8 cellular contexts compared by ENCODE assay signal in genomic region chr5:75716715-75717081, GRCh38. TPM values are rescaled to one million over a fixed set of nuclear protein-coding genes. Genes with fewer than 3 reads are reported as not detected.
A peak's percentile ranks its signal among the peaks of the same experiment; 100 is the strongest.
DNase-seq lines count a peak whose midpoint lies in the region; ATAC-seq lines count a peak whose summit lies in the region.

No MANE protein-coding gene starts in this region.

- H3K9me3 Mint-ChIP-seq in activated naive CD4-positive, alpha-beta T cell treated with anti-CD3 and anti-CD28 coated beads, Interleukin-2, amount 10 ng/mL, durations not matched to agents 7 days and 5 days: no peaks in the 10 kb centered on the region
- H3K9me3 Mint-ChIP-seq in activated CD4-positive, alpha-beta memory T cell treated with anti-CD3 and anti-CD28 coated beads for 36 hours: no peaks in the 10 kb centered on the region
- H3K9me3 Mint-ChIP-seq in stimulated activated memory B cell treated with anti-CD40 and anti-IgM and Interleukin-4, amounts not matched to agents 10 μg/mL and 1 μg/mL and 100 μg/mL, for 72 hours: no peaks in the 10 kb centered on the region

- intact Hi-C loops in activated CD4-positive, alpha-beta memory T cell treated with anti-CD3 and anti-CD28 coated beads for 36 hours (cut with micrococcal nuclease): loop anchor here (1.0 to 10.0 kb wide), 8 partner anchors 47 to 952 kb away; partner anchors contain the start of genes CERT1, GFM2, NSA2 and POLK
- intact Hi-C loops in right cardiac atrium (cut with DNase I): no loop called here

- CTCF ChIA-PET in activated naive CD4-positive, alpha-beta T cell treated with anti-CD3 and anti-CD28 coated beads, Interleukin-2, amount 10 ng/mL, durations not matched to agents 7 days and 5 days (lab: Charles Lee): interaction anchor here (1.0 kb wide), 1 partner anchor 826 kb away, joined by 3 read pairs; no protein-coding TSS in a partner anchor
- CTCF ChIA-PET in activated CD4-positive, alpha-beta memory T cell treated with anti-CD3 and anti-CD28 coated beads for 36 hours (lab: Charles Lee): interaction anchor here (0.6 to 1.7 kb wide), 8 partner anchors 34 to 761 kb away, joined by 3 to 7 read pairs (median 5); partner anchors contain the start of genes ANKRD31 and HMGCR

- H3K4me3 Mint-ChIP-seq in activated naive CD4-positive, alpha-beta T cell treated with anti-CD3 and anti-CD28 coated beads, Interleukin-2, amount 10 ng/mL, durations not matched to agents 7 days and 5 days: peak overlapping the region; percentile 99
- H3K4me3 Mint-ChIP-seq in activated CD4-positive, alpha-beta memory T cell treated with anti-CD3 and anti-CD28 coated beads for 36 hours: peak overlapping the region; percentile 98
- peak overlapping the region; percentile 100 for H3K4me3 Mint-ChIP-seq in stimulated activated memory B cell treated with anti-CD40 and anti-IgM and Interleukin-4, amounts not matched to agents 10 μg/mL and 1 μg/mL and 100 μg/mL, for 72 hours

- peaks cover 25% of the 10 kb centered on the region for H3K36me3 Mint-ChIP-seq in activated naive CD4-positive, alpha-beta T cell treated with anti-CD3 and anti-CD28 coated beads, Interleukin-2, amount 10 ng/mL, durations not matched to agents 7 days and 5 days
- peaks cover 24% of the 10 kb centered on the region for H3K36me3 Mint-ChIP-seq in activated CD4-positive, alpha-beta memory T cell treated with anti-CD3 and anti-CD28 coated beads for 36 hours
- peaks cover 19% of the 10 kb centered on the region for H3K36me3 Mint-ChIP-seq in stimulated activated memory B cell treated with anti-CD40 and anti-IgM and Interleukin-4, amounts not matched to agents 10 μg/mL and 1 μg/mL and 100 μg/mL, for 72 hours

- H3K27me3 ChIP-seq in right cardiac atrium (ENCODE audit: control insufficient read depth, insufficient read depth): no peaks in the 10 kb centered on the region

- no peaks in the 10 kb centered on the region for H3K9me3 ChIP-seq in right cardiac atrium (ENCODE audit: control insufficient read depth, low read length)

- no peak for DNase-seq in activated naive CD4-positive, alpha-beta T cell treated with anti-CD3 and anti-CD28 coated beads, Interleukin-2, amount 10 ng/mL, durations not matched to agents 7 days and 5 days
- no peak for DNase-seq in activated naive CD4-positive, alpha-beta T cell (lab: John Stamatoyannopoulos, UW)
- no peak for DNase-seq in activated CD4-positive, alpha-beta memory T cell treated with anti-CD3 and anti-CD28 coated beads for 36 hours
- DNase-seq in right cardiac atrium: peak in 1 of 3 donors; percentile 42
- DNase-seq in SKM-1 (lab: John Stamatoyannopoulos, UW; ENCODE audit: unreplicated experiment): no peak
- no peak for DNase-seq in SW480 (ENCODE audit: low spot score)

- H3K27ac ChIP-seq in right cardiac atrium (ENCODE audit: low read length): peak overlapping the region; percentile 95

- ATAC-seq in HG02973 (IDR thresholded peaks at IDR 0.05; ENCODE audit: unreplicated experiment): peak; percentile 16
- ATAC-seq in right cardiac atrium: no peak
- peak; percentile 6 for ATAC-seq in stimulated activated memory B cell treated with anti-CD40 and anti-IgM and Interleukin-4, amounts not matched to agents 10 μg/mL and 1 μg/mL and 100 μg/mL, for 72 hours

- H3K4me1 ChIP-seq in right cardiac atrium (ENCODE audit: control insufficient read depth, insufficient read depth, low read length): no peaks in the 10 kb centered on the region

- POLR2A ChIA-PET in activated CD4-positive, alpha-beta memory T cell treated with anti-CD3 and anti-CD28 coated beads for 36 hours (lab: Charles Lee): interaction anchor here (0.7 to 1.6 kb wide), 7 partner anchors 10 to 480 kb away, joined by 3 to 9 read pairs (median 5); partner anchors contain the start of genes ANKRD31 and HMGCR

- peaks cover 38% of the 10 kb centered on the region for H3K4me1 Mint-ChIP-seq in activated naive CD4-positive, alpha-beta T cell treated with anti-CD3 and anti-CD28 coated beads, Interleukin-2, amount 10 ng/mL, durations not matched to agents 7 days and 5 days
- peaks cover 32% of the 10 kb centered on the region for H3K4me1 Mint-ChIP-seq in activated CD4-positive, alpha-beta memory T cell treated with anti-CD3 and anti-CD28 coated beads for 36 hours (ENCODE audit: low read depth)
- H3K4me1 Mint-ChIP-seq in stimulated activated memory B cell treated with anti-CD40 and anti-IgM and Interleukin-4, amounts not matched to agents 10 μg/mL and 1 μg/mL and 100 μg/mL, for 72 hours: peaks cover 34% of the 10 kb centered on the region

- WGBS in right cardiac atrium: under 1% methylated on average over 7 of the region's 7 CpGs

- peak overlapping the region; percentile 88 for H3K4me3 ChIP-seq in right cardiac atrium (ENCODE audit: low read length)

- H3K27ac Mint-ChIP-seq in activated naive CD4-positive, alpha-beta T cell treated with anti-CD3 and anti-CD28 coated beads, Interleukin-2, amount 10 ng/mL, durations not matched to agents 7 days and 5 days: peak overlapping the region; percentile 100
- H3K27ac Mint-ChIP-seq in activated CD4-positive, alpha-beta memory T cell treated with anti-CD3 and anti-CD28 coated beads for 36 hours: peak overlapping the region; percentile 99
- H3K27ac Mint-ChIP-seq in stimulated activated memory B cell treated with anti-CD40 and anti-IgM and Interleukin-4, amounts not matched to agents 10 μg/mL and 1 μg/mL and 100 μg/mL, for 72 hours: peak overlapping the region; percentile 97

- H3K27me3 Mint-ChIP-seq in activated naive CD4-positive, alpha-beta T cell treated with anti-CD3 and anti-CD28 coated beads, Interleukin-2, amount 10 ng/mL, durations not matched to agents 7 days and 5 days: peaks cover 15% of the 10 kb centered on the region
- H3K27me3 Mint-ChIP-seq in activated CD4-positive, alpha-beta memory T cell treated with anti-CD3 and anti-CD28 coated beads for 36 hours: no peaks in the 10 kb centered on the region
- H3K27me3 Mint-ChIP-seq in stimulated activated memory B cell treated with anti-CD40 and anti-IgM and Interleukin-4, amounts not matched to agents 10 μg/mL and 1 μg/mL and 100 μg/mL, for 72 hours: no peaks in the 10 kb centered on the region

RNA-seq across cellular contexts. Expression of gene POC5, which starts 0.5 kb away (rescaled TPM):
- total RNA-seq in activated CD4-positive, alpha-beta memory T cell treated with anti-CD3 and anti-CD28 coated beads for 36 hours: 10 to 100 TPM; 20.7 to 21.8 TPM
- 1 to 10 TPM; 3.2 to 6.4 (median 5.0) TPM for total RNA-seq in right cardiac atrium
- polyA plus RNA-seq in right cardiac atrium: 4.0 TPM

Comparison
In these comparisons a context has a peak if more than half of its experiments do, and no peak if none do; other contexts are left out.
1. ATAC-seq: peak in HG02973 (single experiment) and stimulated activated memory B cell treated with anti-CD40 and anti-IgM and Interleukin-4, amounts not matched to agents 10 μg/mL and 1 μg/mL and 100 μg/mL, for 72 hours (single experiment); none in right cardiac atrium (0 of 2).
2. Peak in every context shown above with its lines, with median percentiles within 50 percentile points of each other: H3K27ac Mint-ChIP-seq and H3K4me3 Mint-ChIP-seq.